ENCODE assay signal across 2 cellular contexts in genomic region chr6:91079939-91080338, GRCh38.
TF ChIP-seq lines count a peak whose summit lies in the region.

No MANE protein-coding gene starts in this region.

TF ChIP-seq in H1, 55 proteins besides CTCF, POLR2A, EP300 and RAD21:
- TF ChIP-seq TBP (IDR thresholded peaks at IDR 0.05; ENCODE audit: low read depth, low read length): no peak
- no peak for TF ChIP-seq CHD2 (IDR thresholded peaks at IDR 0.05; ENCODE audit: low read length)

TF ChIP-seq in neural cell, 6 proteins besides CTCF, POLR2A, EP300 and RAD21:
- no peak for TF ChIP-seq MXI1 (conservative IDR thresholded peaks at IDR 0.05; ENCODE audit: poor library complexity, severe bottlenecking)
- TF ChIP-seq SMC3 (conservative IDR thresholded peaks at IDR 0.05; ENCODE audit: poor library complexity): no peak
- no peak for TF ChIP-seq EZH2 (IDR thresholded peaks at IDR 0.05; ENCODE audit: borderline replicate concordance, insufficient read depth, low read length, poor library complexity, severe bottlenecking)
TF ChIP-seq in neural cell: peak in this region for 0.
